ENCODE assay signal across 17 cellular contexts in genomic region chr18:58156516-58156915, GRCh38.
"Had no signal": no experiment of that assay in that cellular context is flagged by ENCODE, and none has a peak within 500 bp of the region (broad histone marks: within the 10 kb centered on the region; RNA-seq: fewer than 3 reads in every experiment).

No MANE protein-coding gene starts in this region.

- H3K36me3 ChIP-seq: heart right ventricle, left ventricle myocardium inferior, sigmoid colon, stomach, thoracic aorta had no signal

- H3K9me3 ChIP-seq: heart right ventricle, left ventricle myocardium inferior, sigmoid colon, stomach, thoracic aorta had no signal

- DNase-seq: effector memory CD4-positive, alpha-beta T cell; heart right ventricle; hypothalamus; kidney glomerular epithelial cell; left ventricle myocardium inferior; mesendoderm; naive thymus-derived CD4-positive, alpha-beta T cell; nephron progenitor cell; sigmoid colon; stimulated activated CD4-positive, alpha-beta T cell treated with anti-CD3 and anti-CD28 coated beads, Interleukin-2, amount 100 ng/mL, for 24 hours; stimulated activated CD4-positive, alpha-beta T cell treated with anti-CD3 and anti-CD28 coated beads, Interleukin-4, amount 100 ng/mL, for 4 hours; stimulated activated naive CD4-positive, alpha-beta T cell; stomach; substantia nigra had no signal

- H3K4me3 ChIP-seq: heart right ventricle, left ventricle myocardium inferior, lung, sigmoid colon, skin epidermis, stomach, thoracic aorta had no signal

- H3K4me1 ChIP-seq: heart right ventricle, left ventricle myocardium inferior had no signal

- H3K27ac ChIP-seq: heart right ventricle, left ventricle myocardium inferior, sigmoid colon, skin epidermis, stomach, thoracic aorta had no signal

- H3K27me3 ChIP-seq: heart right ventricle, sigmoid colon, stomach had no signal
